ENCODE assay signal across 10 cellular contexts in genomic region chr5:95087819-95088317, GRCh38.
DNase-seq lines count a peak whose midpoint lies in the region; ATAC-seq, FAIRE-seq and TF ChIP-seq lines count a peak whose summit lies in the region.
"Had no signal": no experiment of that assay in that cellular context is flagged by ENCODE, and none has a peak within 500 bp of the region (broad histone marks: within the 10 kb centered on the region; RNA-seq: fewer than 3 reads in every experiment).

No MANE protein-coding gene starts in this region.

- H4K20me1 ChIP-seq in osteoblast (ENCODE audit: insufficient read depth, low read length): no peaks in the 10 kb centered on the region

- no peak overlapping the region for H3K9ac ChIP-seq in kidney (ENCODE audit: low read length in 2 of 2)

- no peak for TF ChIP-seq CTCF in kidney (IDR thresholded peaks at IDR 0.05; ENCODE audit: borderline replicate concordance, extremely low read depth, insufficient read depth)
- no peak for TF ChIP-seq CTCF in osteoblast (IDR thresholded peaks at IDR 0.05; ENCODE audit: extremely low read depth, low read depth, low read length)

- no peaks in the 10 kb centered on the region for H3K79me2 ChIP-seq in osteoblast (ENCODE audit: insufficient read depth, low read length)

- H3K36me3 ChIP-seq in kidney (ENCODE audit: control insufficient read depth in 1 of 2, insufficient read depth in 2 of 2, low read length in 2 of 2) (no peaks in the 10 kb centered on the region), osteoblast (ENCODE audit: insufficient read depth, low read length) (no peaks in the 10 kb centered on the region)

- ATAC-seq in GM18508 (IDR thresholded peaks at IDR 0.05; ENCODE audit: insufficient read depth, unreplicated experiment): peak; percentile 76
- peak; percentile 80 for ATAC-seq in GM21528 (IDR thresholded peaks at IDR 0.05; ENCODE audit: low FRiP score, unreplicated experiment)
- ATAC-seq in HG03460 (IDR thresholded peaks at IDR 0.05; ENCODE audit: unreplicated experiment): peak; percentile 78
- ATAC-seq: activated CD8-positive, alpha-beta T cell treated with anti-CD3 and anti-CD28 coated beads for 36 hours had no signal

- FAIRE-seq in kidney (lab: Jason Lieb, UNC): no peak
- FAIRE-seq: endothelial cell of umbilical vein had no signal

- H3K27ac ChIP-seq in kidney (ENCODE audit: low read depth in 2 of 2, low read length in 2 of 2) (no peak overlapping the region), osteoblast (ENCODE audit: low read depth, low read length) (no peak overlapping the region)

- H3K4me3 ChIP-seq in kidney (ENCODE audit: low read length in 2 of 2) (no peak overlapping the region), osteoblast (ENCODE audit: insufficient read depth, low read length) (no peak overlapping the region)

- intact Hi-C loops in kidney (cut with DNase I): no loop called here

- H2AFZ ChIP-seq in osteoblast (ENCODE audit: low read length): no peak overlapping the region

- H3K4me2 ChIP-seq in osteoblast (ENCODE audit: insufficient read depth, low read length): no peak overlapping the region

- H3K27me3 ChIP-seq in osteoblast (ENCODE audit: insufficient read depth, low read length): no peaks in the 10 kb centered on the region

- DNase-seq in kidney: peak; percentile 18
- no peak for DNase-seq in osteoblast (ENCODE audit: insufficient read length, low spot score, missing footprints)
- DNase-seq in NCI-H146 (lab: John Stamatoyannopoulos, UW): no peak
- DNase-seq in NCI-H1092 treated with DMSO at 0.1 percent for 48 hours (lab: John Stamatoyannopoulos, UW): no peak
- no peak for DNase-seq in activated naive CD4-positive, alpha-beta T cell treated with anti-CD3 and anti-CD28 coated beads, Interleukin-2, amount 50 U/mL, for 16 hours
- DNase-seq: activated CD8-positive, alpha-beta T cell treated with anti-CD3 and anti-CD28 coated beads for 36 hours had no signal

- H3K4me1 ChIP-seq in kidney (ENCODE audit: control insufficient read depth in 1 of 2, insufficient read depth in 1 of 2, low read depth in 1 of 2, low read length in 2 of 2) (no peaks in the 10 kb centered on the region), osteoblast (ENCODE audit: insufficient read depth, low read length) (no peaks in the 10 kb centered on the region)

- peaks cover 0 to 3% of the 10 kb centered on the region in 2 donors for H3K9me3 ChIP-seq in kidney (ENCODE audit: control insufficient read depth in 1 of 2, low read length in 2 of 2)
- no peaks in the 10 kb centered on the region for H3K9me3 ChIP-seq in osteoblast (ENCODE audit: low read depth, low read length)
